ENCODE assay signal across 20 cellular contexts in genomic region chr5:98789029-98789428, GRCh38.
"Had no signal": no experiment of that assay in that cellular context is flagged by ENCODE, and none has a peak within 500 bp of the region (broad histone marks: within the 10 kb centered on the region; RNA-seq: fewer than 3 reads in every experiment).

No MANE protein-coding gene starts in this region.

- DNase-seq: activated B cell treated with CpG ODN at 0.5 μM for 24 hours; activated CD4-positive, alpha-beta T cell treated with anti-CD3 and anti-CD28 coated beads for 4 hours; activated CD4-positive, alpha-beta T cell treated with anti-CD3 and anti-CD28 coated beads, Interleukin-2, amount 50 U/mL, for 48 hours; activated CD8-positive, alpha-beta memory T cell treated with anti-CD3 and anti-CD28 coated beads, Interleukin-2, amount 50 U/mL, for 48 hours; activated naive CD4-positive, alpha-beta T cell treated with Interleukin-2 at 50 U/mL for 16 hours; activated naive CD8-positive, alpha-beta T cell treated with anti-CD3 and anti-CD28 coated beads for 36 hours; activated T-cell treated with anti-CD3 and anti-CD28 coated beads, Interleukin-2, amount 50 U/mL, for 4 hours; central memory CD4-positive, alpha-beta T cell; dermis blood vessel endothelial cell; effector memory CD4-positive, alpha-beta T cell; hippocampal formation; nucleus accumbens; retina; sigmoid colon; stimulated activated CD4-positive, alpha-beta T cell treated with anti-CD3 and anti-CD28 coated beads, Interleukin-12 subunit alpha, Interleukin-12 subunit beta, amount 100 ng/mL, for 4 hours; stimulated activated CD4-positive, alpha-beta T cell treated with anti-CD3 and anti-CD28 coated beads, Interleukin-4, amount 100 ng/mL, for 4 hours; T1000; trophoblast cell had no signal

- H3K4me3 Mint-ChIP-seq: activated B cell treated with CpG ODN at 0.5 μM for 24 hours; activated naive CD8-positive, alpha-beta T cell treated with anti-CD3 and anti-CD28 coated beads for 36 hours; activated T-cell treated with anti-CD3 and anti-CD28 coated beads, Interleukin-2, amount 50 U/mL, for 4 hours; stimulated activated naive CD8-positive, alpha-beta T cell treated with anti-CD3 and anti-CD28 coated beads, Interleukin-15, Interleukin-2, amounts not matched to agents 100 ng/mL and 50 ng/mL, for 24 hours had no signal

- H3K27ac Mint-ChIP-seq: activated B cell treated with CpG ODN at 0.5 μM for 24 hours; activated naive CD8-positive, alpha-beta T cell treated with anti-CD3 and anti-CD28 coated beads for 36 hours; stimulated activated naive CD8-positive, alpha-beta T cell treated with anti-CD3 and anti-CD28 coated beads, Interleukin-15, Interleukin-2, amounts not matched to agents 100 ng/mL and 50 ng/mL, for 24 hours had no signal

- H3K27me3 Mint-ChIP-seq: activated B cell treated with CpG ODN at 0.5 μM for 24 hours; activated naive CD8-positive, alpha-beta T cell treated with anti-CD3 and anti-CD28 coated beads for 36 hours; stimulated activated naive CD8-positive, alpha-beta T cell treated with anti-CD3 and anti-CD28 coated beads, Interleukin-15, Interleukin-2, amounts not matched to agents 100 ng/mL and 50 ng/mL, for 24 hours had no signal

- H3K36me3 ChIP-seq: vagina had no signal

- H3K9me3 ChIP-seq: sigmoid colon, vagina had no signal

- H3K9me3 Mint-ChIP-seq: activated B cell treated with CpG ODN at 0.5 μM for 24 hours; activated naive CD8-positive, alpha-beta T cell treated with anti-CD3 and anti-CD28 coated beads for 36 hours; activated T-cell treated with anti-CD3 and anti-CD28 coated beads, Interleukin-2, amount 50 U/mL, for 4 hours; stimulated activated naive CD8-positive, alpha-beta T cell treated with anti-CD3 and anti-CD28 coated beads, Interleukin-15, Interleukin-2, amounts not matched to agents 100 ng/mL and 50 ng/mL, for 24 hours had no signal

- H3K4me3 ChIP-seq: sigmoid colon, vagina had no signal

- H3K27me3 ChIP-seq: sigmoid colon, vagina had no signal

- ATAC-seq: activated T-cell treated with anti-CD3 and anti-CD28 coated beads, Interleukin-2, amount 50 U/mL, for 4 hours had no signal
